32 cellular contexts compared by ENCODE assay signal in genomic region chr13:107886118-107886517, GRCh38.
"Had no signal": no experiment of that assay in that cellular context is flagged by ENCODE, and none has a peak within 500 bp of the region (broad histone marks: within the 10 kb centered on the region; RNA-seq: fewer than 3 reads in every experiment).

No MANE protein-coding gene starts in this region.

- H2AFZ ChIP-seq: hepatocyte, neural progenitor cell, parathyroid adenoma had no signal

- H3K4me2 ChIP-seq: hepatocyte, neural progenitor cell had no signal

- H3K36me3 Mint-ChIP-seq: mesothelial cell of epicardium; naive B cell; natural killer cell; neural progenitor cell; stimulated activated naive B cell treated with anti-CD40 and anti-IgM and Interleukin-4, amounts not matched to agents 10 μg/mL and 1 μg/mL and 100 μg/mL, for 72 hours had no signal

- H3K27ac Mint-ChIP-seq: mesothelial cell of epicardium; naive B cell; natural killer cell; nephron progenitor cell; neural progenitor cell; progenitor cell of endocrine pancreas; stimulated activated naive B cell treated with anti-CD40 and anti-IgM and Interleukin-4, amounts not matched to agents 10 μg/mL and 1 μg/mL and 100 μg/mL, for 72 hours had no signal

- H3K79me2 ChIP-seq: hepatocyte, parathyroid adenoma had no signal

- H3K27ac ChIP-seq: hepatocyte, lower lobe of right lung, neural progenitor cell, neutrophil, parathyroid adenoma, skin epidermis, stomach, testis, thyroid gland, transverse colon, upper lobe of left lung, vagina had no signal

- DNase-seq: islet precursor cell; left cardiac atrium; lower lobe of right lung; mammary epithelial cell; mesenchymal stem cell; naive B cell; natural killer cell; nephron progenitor cell; occipital lobe; retina; right cardiac atrium; stimulated activated CD4-positive, alpha-beta T cell treated with anti-CD3 and anti-CD28 coated beads, Interleukin-12 subunit alpha, Interleukin-12 subunit beta, amount 100 ng/mL, for 4 hours; stimulated activated CD4-positive, alpha-beta T cell treated with anti-CD3 and anti-CD28 coated beads, Interleukin-15, amount 100 ng/mL, for 24 hours; stimulated activated CD4-positive, alpha-beta T cell treated with anti-CD3 and anti-CD28 coated beads, Interleukin-2, amount 100 ng/mL, for 24 hours; stimulated activated CD4-positive, alpha-beta T cell treated with anti-CD3 and anti-CD28 coated beads, Interleukin-4, amount 100 ng/mL, for 1 hour; stimulated activated naive B cell treated with anti-CD40 and anti-IgM and Interleukin-4, amounts not matched to agents 10 μg/mL and 1 μg/mL and 100 μg/mL, for 72 hours; stimulated activated naive CD8-positive, alpha-beta T cell treated with anti-CD3 and anti-CD28 coated beads, Interleukin-15, Interleukin-2, amounts not matched to agents 100 U/mL and 50 U/mL, for 24 hours; stomach; testis; thyroid gland; transverse colon; upper lobe of left lung had no signal

- ATAC-seq: left cardiac atrium; left lobe of liver; lower lobe of right lung; natural killer cell; right cardiac atrium; sciatic nerve; stimulated activated naive B cell treated with anti-CD40 and anti-IgM and Interleukin-4, amounts not matched to agents 10 μg/mL and 1 μg/mL and 100 μg/mL, for 72 hours; stimulated activated naive CD8-positive, alpha-beta T cell treated with anti-CD3 and anti-CD28 coated beads, Interleukin-15, Interleukin-2, amounts not matched to agents 100 U/mL and 50 U/mL, for 24 hours had no signal

- H3K4me1 Mint-ChIP-seq: mesothelial cell of epicardium; naive B cell; natural killer cell; nephron progenitor cell; neural progenitor cell; stimulated activated naive B cell treated with anti-CD40 and anti-IgM and Interleukin-4, amounts not matched to agents 10 μg/mL and 1 μg/mL and 100 μg/mL, for 72 hours had no signal

- H3K4me3 ChIP-seq: hepatocyte, lower lobe of right lung, neural progenitor cell, skin epidermis, stomach, testis, thyroid gland, transverse colon, upper lobe of left lung, vagina had no signal

- H3K9ac ChIP-seq: neural progenitor cell, parathyroid adenoma had no signal

- H3K4me3 Mint-ChIP-seq: mesothelial cell of epicardium; naive B cell; natural killer cell; nephron progenitor cell; neural progenitor cell; stimulated activated naive B cell treated with anti-CD40 and anti-IgM and Interleukin-4, amounts not matched to agents 10 μg/mL and 1 μg/mL and 100 μg/mL, for 72 hours had no signal

- H3K4me1 ChIP-seq: lower lobe of right lung, neural progenitor cell, parathyroid adenoma, stomach, testis, thyroid gland, transverse colon, upper lobe of left lung, vagina had no signal

- H3K9me3 ChIP-seq: lower lobe of right lung, neutrophil, testis, thyroid gland, transverse colon, vagina had no signal

- H3K36me3 ChIP-seq: lower lobe of right lung, neural progenitor cell, neutrophil, stomach, thyroid gland, transverse colon, upper lobe of left lung, vagina had no signal

- H3K27me3 ChIP-seq: hepatocyte, neural progenitor cell, neutrophil, stomach, testis, thyroid gland, transverse colon, upper lobe of left lung, vagina had no signal

- H3K27me3 Mint-ChIP-seq: naive B cell; progenitor cell of endocrine pancreas; stimulated activated naive B cell treated with anti-CD40 and anti-IgM and Interleukin-4, amounts not matched to agents 10 μg/mL and 1 μg/mL and 100 μg/mL, for 72 hours had no signal
